Comparison of ENCODE assay signal across 8 cellular contexts in genomic region chr3:184354121-184354728, GRCh38. TPM values are rescaled to one million over a fixed set of nuclear protein-coding genes. Genes with fewer than 3 reads are reported as not detected.
DNase-seq lines count a peak whose midpoint lies in the region; ATAC-seq, FAIRE-seq and TF ChIP-seq lines count a peak whose summit lies in the region.

No MANE protein-coding gene starts in this region.

- no peak overlapping the region for H3K27ac Mint-ChIP-seq in activated CD4-positive, alpha-beta memory T cell treated with anti-CD3 and anti-CD28 coated beads for 36 hours
- no peak overlapping the region for H3K27ac Mint-ChIP-seq in neural crest cell (ENCODE audit: unreplicated experiment)

- no peaks in the 10 kb centered on the region for H3K27me3 ChIP-seq in GM06990 (replicated peaks; ENCODE audit: control insufficient read depth, insufficient read depth, low read length)

- ATAC-seq in GM19395 (IDR thresholded peaks at IDR 0.05; ENCODE audit: unreplicated experiment) = no peak
- no peak for ATAC-seq in HG03565 (IDR thresholded peaks at IDR 0.05; ENCODE audit: unreplicated experiment)

- peak; percentile 72 for FAIRE-seq in urothelium cell line (lab: Jason Lieb, UNC)

- TF ChIP-seq EP300 in Ishikawa (IDR thresholded peaks at IDR 0.05; ENCODE audit: borderline replicate concordance) = no peak

- H3K4me3 ChIP-seq in GM06990 (replicated peaks; ENCODE audit: low read depth, low read length) (no peak overlapping the region), epithelial cell of esophagus (ENCODE audit: low read length) (no peak overlapping the region)

- TF ChIP-seq RAD21 in Ishikawa (IDR thresholded peaks at IDR 0.05; ENCODE audit: low read depth) = peak; percentile 67

- POLR2A ChIA-PET in activated CD4-positive, alpha-beta memory T cell treated with anti-CD3 and anti-CD28 coated beads for 36 hours (lab: Charles Lee) = no interaction called here

- H3K27me3 Mint-ChIP-seq in activated CD4-positive, alpha-beta memory T cell treated with anti-CD3 and anti-CD28 coated beads for 36 hours = no peaks in the 10 kb centered on the region
- no peaks in the 10 kb centered on the region for H3K27me3 Mint-ChIP-seq in neural crest cell (ENCODE audit: low read depth)

- CTCF ChIA-PET in activated CD4-positive, alpha-beta memory T cell treated with anti-CD3 and anti-CD28 coated beads for 36 hours (lab: Charles Lee) = interaction anchor here (0.6 to 3.7 kb wide), 19 partner anchors 8 to 220 kb away, joined by 3 to 23 read pairs (median 6); partner anchors contain the start of genes CLCN2, FAM131A and POLR2H

- H3K36me3 Mint-ChIP-seq in activated CD4-positive, alpha-beta memory T cell treated with anti-CD3 and anti-CD28 coated beads for 36 hours = no peaks in the 10 kb centered on the region
- H3K36me3 Mint-ChIP-seq in neural crest cell (ENCODE audit: low read depth) = peaks cover 10% of the 10 kb centered on the region

- intact Hi-C loops in activated CD4-positive, alpha-beta memory T cell treated with anti-CD3 and anti-CD28 coated beads for 36 hours (cut with micrococcal nuclease) = no loop called here

- H3K9me3 Mint-ChIP-seq in activated CD4-positive, alpha-beta memory T cell treated with anti-CD3 and anti-CD28 coated beads for 36 hours = no peaks in the 10 kb centered on the region
- no peaks in the 10 kb centered on the region for H3K9me3 Mint-ChIP-seq in neural crest cell

- H3K36me3 ChIP-seq in GM06990 (ENCODE audit: control insufficient read depth, insufficient read depth, low read length) = no peaks in the 10 kb centered on the region

- peak; percentile 90 for TF ChIP-seq CTCF in GM06990 (IDR thresholded peaks at IDR 0.05; ENCODE audit: insufficient read depth, low read length, poor library complexity, severe bottlenecking)
- TF ChIP-seq CTCF in epithelial cell of esophagus (IDR thresholded peaks at IDR 0.05; ENCODE audit: insufficient read depth, low read depth, low read length, missing control alignments) = peak; percentile 74
- TF ChIP-seq CTCF in neural crest cell (conservative IDR thresholded peaks at IDR 0.05) = peak; percentile 72

- DNase-seq in GM06990 (ENCODE audit: extremely low read depth, insufficient read length) (no peak), epithelial cell of esophagus (ENCODE audit: low read depth) (peak; percentile 37), neural crest cell (ENCODE audit: low read depth, low spot score) (peak; percentile 66), urothelium cell line (ENCODE audit: low spot score) (peak; percentile 66)
- DNase-seq in activated CD4-positive, alpha-beta memory T cell treated with anti-CD3 and anti-CD28 coated beads for 36 hours = peak; percentile 74

- no peak overlapping the region for H3K4me3 Mint-ChIP-seq in activated CD4-positive, alpha-beta memory T cell treated with anti-CD3 and anti-CD28 coated beads for 36 hours
- no peak overlapping the region for H3K4me3 Mint-ChIP-seq in neural crest cell

- H3K4me1 Mint-ChIP-seq in activated CD4-positive, alpha-beta memory T cell treated with anti-CD3 and anti-CD28 coated beads for 36 hours (ENCODE audit: low read depth) = no peaks in the 10 kb centered on the region
- peaks cover 32% of the 10 kb centered on the region for H3K4me1 Mint-ChIP-seq in neural crest cell

TF ChIP-seq in Ishikawa, 13 proteins besides CTCF, POLR2A, EP300 and RAD21:
- TF ChIP-seq ZBTB7A (IDR thresholded peaks at IDR 0.05; ENCODE audit: low read depth) = peak; percentile 85
- TF ChIP-seq CREB1 (IDR thresholded peaks at IDR 0.05; ENCODE audit: low read depth) = no peak
- peak; percentile 83 for TF ChIP-seq EGR1 (IDR thresholded peaks at IDR 0.05)
- no peak for TF ChIP-seq MAX (IDR thresholded peaks at IDR 0.05)

RNA-seq across cellular contexts. Expression of gene CLCN2, which starts 7.2 kb away (rescaled TPM):
- total RNA-seq in activated CD4-positive, alpha-beta memory T cell treated with anti-CD3 and anti-CD28 coated beads for 36 hours = 1 to 10 TPM; 3.2 to 3.7 TPM
- 23.6 and 27.8 TPM in 2 replicates for total RNA-seq in neural crest cell

RNA-seq across cellular contexts. Expression of gene POLR2H, which starts 7.3 kb away (rescaled TPM):
- 100 to 1,000 TPM in 1 of 2 experiments, 10 to 100 TPM in 1; 100.0 to 103 TPM for total RNA-seq in activated CD4-positive, alpha-beta memory T cell treated with anti-CD3 and anti-CD28 coated beads for 36 hours
- 94.5 and 98.9 TPM in 2 replicates for total RNA-seq in neural crest cell

RNA-seq across cellular contexts. Expression of gene FAM131A, which starts 16.8 kb away (rescaled TPM):
- total RNA-seq in activated CD4-positive, alpha-beta memory T cell treated with anti-CD3 and anti-CD28 coated beads for 36 hours = 1 to 10 TPM; 7.0 to 8.9 TPM
- total RNA-seq in neural crest cell = 17.4 and 19.7 TPM in 2 replicates

RNA-seq across cellular contexts. Expression of gene THPO, which starts 23.8 kb away (rescaled TPM):
- not detected for total RNA-seq in activated CD4-positive, alpha-beta memory T cell treated with anti-CD3 and anti-CD28 coated beads for 36 hours
- total RNA-seq in neural crest cell = 0.55 and 0.98 TPM in 2 replicates

RNA-seq across cellular contexts. Expression of gene CHRD, which starts 25.6 kb away (rescaled TPM):
- total RNA-seq in activated CD4-positive, alpha-beta memory T cell treated with anti-CD3 and anti-CD28 coated beads for 36 hours = under 1 TPM in 1 of 2 experiments, not detected in 1; 0.21 TPM
- 3.2 and 4.0 TPM in 2 replicates for total RNA-seq in neural crest cell
